16 cellular contexts compared by ENCODE assay signal in the genomic region with DNA sequence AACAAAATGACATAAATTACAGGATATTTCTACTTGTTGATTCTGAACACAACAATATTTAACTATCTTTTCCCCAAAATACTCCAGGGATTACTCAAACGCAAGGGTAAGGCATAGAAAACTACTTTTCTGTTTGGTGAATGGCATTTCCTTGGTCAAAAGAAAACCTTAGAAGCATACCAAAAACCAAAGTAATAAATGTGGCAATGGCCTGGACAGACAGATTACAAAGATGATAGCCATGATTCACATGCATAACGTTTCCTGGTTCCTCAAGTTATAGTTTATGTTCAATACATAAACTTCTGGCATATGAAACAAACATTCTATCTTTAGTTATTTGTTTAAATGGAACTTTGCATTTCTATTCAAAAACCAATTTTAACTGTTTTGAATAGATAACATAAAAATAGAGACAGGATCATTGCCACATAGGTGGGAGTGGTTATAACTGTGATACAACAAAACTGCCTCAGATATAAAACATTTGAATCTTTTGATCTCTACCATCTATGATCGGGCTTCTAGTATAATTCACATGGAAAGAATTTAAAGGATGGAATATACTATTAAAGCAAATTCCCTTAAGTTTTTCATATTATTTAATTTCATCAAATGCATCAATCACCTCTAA. TPM values are rescaled to one million over a fixed set of nuclear protein-coding genes. Genes with fewer than 3 reads are reported as not detected.
DNase-seq lines count a peak whose midpoint lies in the region; ATAC-seq, FAIRE-seq and TF ChIP-seq lines count a peak whose summit lies in the region.
"Had no signal": no experiment of that assay in that cellular context is flagged by ENCODE, and none has a peak within 500 bp of the region (broad histone marks: within the 10 kb centered on the region; RNA-seq: fewer than 3 reads in every experiment).

No MANE protein-coding gene starts in this region.

- H3K36me3 Mint-ChIP-seq in immature natural killer cell, result peaks cover 0 to 4% (median 0%) of the 10 kb centered on the region in 3 donors

- WGBS in A549 (ENCODE audit: missing lambda C conversion rate), result 59% methylated on average over 3 of the region's 3 CpGs

- H3K4me3 ChIP-seq in A549 (no peak overlapping the region), HL-60 (replicated peaks; ENCODE audit: insufficient read depth, low read length) (no peak overlapping the region)
- H3K4me3 ChIP-seq: tibial artery had no signal

- peak overlapping the region; percentile 6 to 70; a peak in 2 of 6 replicates for H3K27ac ChIP-seq in A549
- peak overlapping the region; percentile 46 for H3K27ac ChIP-seq in HL-60 (replicated peaks)
- H3K27ac ChIP-seq: tibial artery had no signal

- no peak for TF ChIP-seq POLR2A in A549 (IDR thresholded peaks at IDR 0.05; ENCODE audit: low read length)

- H3K27me3 ChIP-seq in HL-60 (ENCODE audit: insufficient read depth, poor library complexity, severe bottlenecking), result no peaks in the 10 kb centered on the region
- H3K27me3 ChIP-seq: tibial artery had no signal

- H3K9me3 Mint-ChIP-seq in immature natural killer cell, result no peaks in the 10 kb centered on the region
- H3K9me3 Mint-ChIP-seq: activated naive CD8-positive, alpha-beta T cell treated with anti-CD3 and anti-CD28 coated beads, Interleukin-2, amount 10 ng/mL, durations not matched to agents 7 days and 5 days; neural crest cell had no signal

- TF ChIP-seq CTCF in A549 (IDR thresholded peaks at IDR 0.05) (no peak), HL-60 (IDR thresholded peaks at IDR 0.05; ENCODE audit: insufficient read depth, low read length) (no peak)

- ATAC-seq in A549 (0 out of 6 replicates have a peak, but pooled peaks of 1 of the 2 experiments have one; percentile 28), SK-N-SH treated with all-trans-retinoic acid at 6 μM for 48 hours (peak; percentile 73), HG03095 (IDR thresholded peaks at IDR 0.05; ENCODE audit: unreplicated experiment) (no peak)

- CTCF ChIA-PET in A549 (lab: Yijun Ruan, JAX), result no interaction called here

- no peak overlapping the region for H3K27ac Mint-ChIP-seq in immature natural killer cell
- H3K27ac Mint-ChIP-seq: activated naive CD8-positive, alpha-beta T cell treated with anti-CD3 and anti-CD28 coated beads, Interleukin-2, amount 10 ng/mL, durations not matched to agents 7 days and 5 days had no signal

- peaks cover 55% of the 10 kb centered on the region for H3K4me1 ChIP-seq in A549

- DNase-seq in A549 (ENCODE audit: low read depth in 1 of 2, low spot score in 1 of 2) (peak in 1 of 2 experiments; percentile 12), HL-60 (ENCODE audit: low read depth in 1 of 2, low spot score in 1 of 2) (no peak), fibroblast of peridontal ligament (ENCODE audit: extremely low read depth) (peak; percentile 77), NCI-H2107 treated with DMSO at 0.1 percent for 48 hours (lab: John Stamatoyannopoulos, UW; ENCODE audit: unreplicated experiment) (no peak), immature natural killer cell (no peak)
- no peak for DNase-seq in stimulated activated CD4-positive, alpha-beta T cell treated with anti-CD3 and anti-CD28 coated beads, Interleukin-15, amount 100 ng/mL, for 24 hours
- DNase-seq: activated naive CD8-positive, alpha-beta T cell treated with anti-CD3 and anti-CD28 coated beads, Interleukin-2, amount 10 ng/mL, durations not matched to agents 7 days and 5 days; effector CD8-positive, alpha-beta T cell; GOT3; NCI-H146; NCI-H82; stimulated activated CD4-positive, alpha-beta T cell treated with anti-CD3 and anti-CD28 coated beads, Interleukin-12 subunit alpha, Interleukin-12 subunit beta, amount 100 ng/mL, for 4 hours; tibial artery had no signal

- H3K27me3 Mint-ChIP-seq in immature natural killer cell (ENCODE audit: low read depth in 3 of 3), result peaks cover 0 to 3% (median 0%) of the 10 kb centered on the region in 3 donors
- H3K27me3 Mint-ChIP-seq: activated naive CD8-positive, alpha-beta T cell treated with anti-CD3 and anti-CD28 coated beads, Interleukin-2, amount 10 ng/mL, durations not matched to agents 7 days and 5 days had no signal

- TF ChIP-seq EP300 in A549 (IDR thresholded peaks at IDR 0.05), result no peak

- FAIRE-seq in A549 (lab: Jason Lieb, UNC), result no peak

- TF ChIP-seq RAD21 in A549 (conservative IDR thresholded peaks at IDR 0.05 in 1 of 2, IDR thresholded peaks at IDR 0.05 in 1 of 2), result no peak

- POLR2A ChIA-PET in A549 (lab: Yijun Ruan, JAX), result no interaction called here

- H3K4me1 Mint-ChIP-seq in immature natural killer cell, result no peaks in the 10 kb centered on the region
- H3K4me1 Mint-ChIP-seq: activated naive CD8-positive, alpha-beta T cell treated with anti-CD3 and anti-CD28 coated beads, Interleukin-2, amount 10 ng/mL, durations not matched to agents 7 days and 5 days had no signal

- no peaks in the 10 kb centered on the region for H3K9me3 ChIP-seq in A549
- H3K9me3 ChIP-seq: tibial artery had no signal

- peak overlapping the region; percentile 9; the same call in 2 of the 3 replicates for H3K4me2 ChIP-seq in A549

- H3K4me3 Mint-ChIP-seq in immature natural killer cell, result no peak overlapping the region
- H3K4me3 Mint-ChIP-seq: activated naive CD8-positive, alpha-beta T cell treated with anti-CD3 and anti-CD28 coated beads, Interleukin-2, amount 10 ng/mL, durations not matched to agents 7 days and 5 days; neural crest cell had no signal

TF ChIP-seq in A549, 52 proteins besides CTCF, POLR2A, EP300 and RAD21:
- TF ChIP-seq CEBPB (IDR thresholded peaks at IDR 0.05) (peak in 1 of 2 experiments; percentile 16; a peak in 1 of 4 replicates), SREBF2 (IDR thresholded peaks at IDR 0.05) (no peak)

TF ChIP-seq in SK-N-SH treated with all-trans-retinoic acid at 6 μM for 48 hours, 23 proteins besides CTCF, POLR2A, EP300 and RAD21:
- TF ChIP-seq ISL1 (CRISPR knock-in tag; IDR thresholded peaks at IDR 0.05) (peak; percentile 33; the same call in 1 of the 2 replicates), SNAI2 (CRISPR knock-in tag; IDR thresholded peaks at IDR 0.05) (no peak), ZFP3 (CRISPR knock-in tag; IDR thresholded peaks at IDR 0.05) (no peak)

RNA-seq across cellular contexts. Expression of gene FOXP1, which starts 32.1 kb away (rescaled TPM):
- polyA plus RNA-seq in A549 (2011; rRNA removed) (13.9 and 16.3 TPM in 2 replicates), A549 (2017; fragmentation: RNase III; extraction: RNeasy Plus Mini Kit Qiagen cat#74134 plus additional on column Dnase treatment) (9.8 to 13.5 TPM (median 12.8 TPM) in 3 replicates), immature natural killer cell (100 to 1,000 TPM in 1 of 3 donors, 10 to 100 TPM in 2; 68.2 to 133 (median 84.0) TPM)
- 3.7 and 5.5 TPM in 2 replicates for polyA plus RNA-seq in A549 (2012; cell fraction: cytosol; rRNA removed)
- 5.3 and 8.9 TPM in 2 replicates for polyA plus RNA-seq in A549 (2012; cell fraction: nucleus; rRNA removed)
- 73.2 and 83.5 TPM in 2 replicates for polyA minus RNA-seq in A549 (2011; rRNA and poly(A)+ RNA removed)

Comparison
In these comparisons a context has a peak if more than half of its experiments do, and no peak if none do; other contexts are left out.
1. RNA of gene FOXP1, which starts 32.1 kb away (polyA plus RNA-seq): 68.2 to 133 TPM in immature natural killer cell; 3.7 to 16.3 TPM in A549; every median in the first group is over 4 times any median in the second.